Comparison of ENCODE assay signal across 14 cellular contexts in genomic region chr19:5956323-5956722, GRCh38. TPM values are rescaled to one million over a fixed set of nuclear protein-coding genes. Genes with fewer than 3 reads are reported as not detected.
DNase-seq lines count a peak whose midpoint lies in the region; ATAC-seq, FAIRE-seq and TF ChIP-seq lines count a peak whose summit lies in the region.
"Had no signal": no experiment of that assay in that cellular context is flagged by ENCODE, and none has a peak within 500 bp of the region (broad histone marks: within the 10 kb centered on the region; RNA-seq: fewer than 3 reads in every experiment).

No MANE protein-coding gene starts in this region.

- peaks cover 93% of the 10 kb centered on the region for H3K4me1 Mint-ChIP-seq in activated naive CD8-positive, alpha-beta T cell (ENCODE audit: low read depth)
- peaks cover 92% of the 10 kb centered on the region for H3K4me1 Mint-ChIP-seq in activated naive CD8-positive, alpha-beta T cell treated with anti-CD3 and anti-CD28 coated beads, Interleukin-2, amount 50 U/mL, for 24 hours
- peaks cover 62% of the 10 kb centered on the region for H3K4me1 Mint-ChIP-seq in progenitor cell of endocrine pancreas (ENCODE audit: low read depth)

- H3K4me3 Mint-ChIP-seq in activated naive CD8-positive, alpha-beta T cell = no peak overlapping the region
- H3K4me3 Mint-ChIP-seq in activated naive CD8-positive, alpha-beta T cell treated with anti-CD3 and anti-CD28 coated beads, Interleukin-2, amount 50 U/mL, for 24 hours = no peak overlapping the region
- no peak overlapping the region for H3K4me3 Mint-ChIP-seq in progenitor cell of endocrine pancreas (ENCODE audit: low read depth)

- no peak overlapping the region for H3K4me2 ChIP-seq in IMR-90 (ENCODE audit: low read depth, low read length)
- H3K4me2 ChIP-seq: KMS-11 had no signal

- H3K27me3 Mint-ChIP-seq in activated naive CD8-positive, alpha-beta T cell = no peaks in the 10 kb centered on the region
- H3K27me3 Mint-ChIP-seq in activated naive CD8-positive, alpha-beta T cell treated with anti-CD3 and anti-CD28 coated beads, Interleukin-2, amount 50 U/mL, for 24 hours = no peaks in the 10 kb centered on the region
- no peaks in the 10 kb centered on the region for H3K27me3 Mint-ChIP-seq in progenitor cell of endocrine pancreas

- no peak overlapping the region for H3K4me3 ChIP-seq in IMR-90 (ENCODE audit: insufficient read depth, low read depth, low read length)
- H3K4me3 ChIP-seq in body of pancreas = no peak overlapping the region
- H3K4me3 ChIP-seq in pancreas = no peak overlapping the region

- H3K9ac ChIP-seq in IMR-90 (ENCODE audit: low read depth, low read length) = no peak overlapping the region
- H3K9ac ChIP-seq: KMS-11 had no signal

- no peak for ATAC-seq in activated naive CD8-positive, alpha-beta T cell treated with anti-CD3 and anti-CD28 coated beads, Interleukin-2, amount 50 U/mL, for 24 hours
- ATAC-seq in IMR-90 (ENCODE audit: low read depth) (no peak), body of pancreas (no peak), pancreas (no peak)

- TF ChIP-seq RAD21 in IMR-90 (IDR thresholded peaks at IDR 0.05; ENCODE audit: low read length) = no peak

- no peaks in the 10 kb centered on the region; the same call in 1 of the 2 replicates for H3K36me3 ChIP-seq in IMR-90 (ENCODE audit: control insufficient read depth, insufficient read depth, low read length)
- H3K36me3 ChIP-seq in body of pancreas (replicated peaks in 1 of 2; ENCODE audit: insufficient read depth in 1 of 2, low read depth in 2 of 2) = no peaks in the 10 kb centered on the region
- no peaks in the 10 kb centered on the region for H3K36me3 ChIP-seq in pancreas

- H4K20me1 ChIP-seq in IMR-90 (ENCODE audit: insufficient read depth, low read length) = peaks cover 89% of the 10 kb centered on the region

- H3K27ac ChIP-seq in IMR-90 (ENCODE audit: insufficient read depth, low read length) (no peak overlapping the region), body of pancreas (peak overlapping the region in 3 of 4 donors; percentile 15 to 22 (median 17)), pancreas (peak overlapping the region in 1 of 4 donors; percentile 14)
- H3K27ac ChIP-seq: KMS-11 had no signal

- FAIRE-seq in pancreas (lab: Jason Lieb, UNC) = no peak
- FAIRE-seq: colon had no signal

- H2AFZ ChIP-seq in IMR-90 (replicated peaks; ENCODE audit: low read length, poor library complexity) = no peak overlapping the region

- H3K27me3 ChIP-seq in IMR-90 (ENCODE audit: control insufficient read depth, insufficient read depth, low read length) (no peaks in the 10 kb centered on the region), body of pancreas (no peaks in the 10 kb centered on the region), pancreas (no peaks in the 10 kb centered on the region)

- DNase-seq in activated naive CD8-positive, alpha-beta T cell treated with anti-CD3 and anti-CD28 coated beads, Interleukin-2, amount 50 U/mL, for 24 hours = no peak
- DNase-seq in IMR-90 (no peak), body of pancreas (no peak), progenitor cell of endocrine pancreas (ENCODE audit: low spot score, unreplicated experiment) (no peak), KG1 (lab: John Stamatoyannopoulos, UW) (no peak), NCI-H345 treated with DMSO at 0.1 percent for 48 hours (lab: John Stamatoyannopoulos, UW; ENCODE audit: unreplicated experiment) (no peak), pancreas (no peak)
- DNase-seq: activated CD4-positive, CD25-positive, alpha-beta regulatory T cell; activated T-cell treated with anti-CD3 and anti-CD28 coated beads for 4 hours; NCI-H1105; NCI-H2171 treated with DMSO at 0.1 percent for 48 hours had no signal

- H2AK9ac ChIP-seq in IMR-90 (replicated peaks; ENCODE audit: low read depth, low read length, poor library complexity) = no peak overlapping the region

- POLR2A ChIA-PET in IMR-90 (lab: Charles Lee; ENCODE audit: unreplicated experiment) = no interaction called here

- no peak overlapping the region for H3K23ac ChIP-seq in IMR-90 (ENCODE audit: low read depth, low read length)

- H4K8ac ChIP-seq in IMR-90 (ENCODE audit: low read depth in 2 of 2, low read length in 2 of 2) = no peak overlapping the region; a peak in 1 of 4 replicates

- TF ChIP-seq POLR2A in IMR-90 (IDR thresholded peaks at IDR 0.05; ENCODE audit: low read depth, low read length) (no peak), body of pancreas (IDR thresholded peaks at IDR 0.05) (no peak)

- WGBS in IMR-90 (ENCODE audit: extremely low coverage in 2 of 2, insufficient read length in 1 of 2), 2 experiments = no CpG with 5 or more reads among the region's 3 CpGs
- WGBS in body of pancreas, 2 donors = 43 to 44% methylated on average over 3 of the region's 3 CpGs
- 44 to 49% methylated on average over 3 of the region's 3 CpGs for WGBS in pancreas, 2 donors

- peaks cover 58% of the 10 kb centered on the region for H3K4me1 ChIP-seq in IMR-90 (ENCODE audit: control insufficient read depth, insufficient read depth, low read length)
- peaks cover 97% of the 10 kb centered on the region for H3K4me1 ChIP-seq in body of pancreas
- peaks cover 50 to 80% (median 52%) of the 10 kb centered on the region in 3 donors for H3K4me1 ChIP-seq in pancreas

- peak overlapping the region; percentile 18 for H3K27ac Mint-ChIP-seq in activated naive CD8-positive, alpha-beta T cell
- H3K27ac Mint-ChIP-seq in activated naive CD8-positive, alpha-beta T cell treated with anti-CD3 and anti-CD28 coated beads, Interleukin-2, amount 50 U/mL, for 24 hours = no peak overlapping the region
- H3K27ac Mint-ChIP-seq in progenitor cell of endocrine pancreas = peak overlapping the region; percentile 46

- TF ChIP-seq CTCF in IMR-90 (conservative IDR thresholded peaks at IDR 0.05; ENCODE audit: low read depth, low read length) (no peak), body of pancreas (IDR thresholded peaks at IDR 0.05) (no peak), progenitor cell of endocrine pancreas (IDR thresholded peaks at IDR 0.05; ENCODE audit: unreplicated experiment) (no peak), pancreas (IDR thresholded peaks at IDR 0.05) (no peak)

- CTCF ChIA-PET in IMR-90 (lab: Yijun Ruan, JAX) = interaction anchor here (2.6 kb wide), 1 partner anchor 152 kb away, joined by 9 read pairs; the partner anchor contains the start of gene NRTN

- no peak overlapping the region for H2BK20ac ChIP-seq in IMR-90 (ENCODE audit: low read depth, low read length)

- no TSS peak for BruUV-seq in IMR-90 (replicated peaks; lab: Mats Ljungman, UMichigan)

- no peak overlapping the region for H2BK15ac ChIP-seq in IMR-90 (ENCODE audit: low read depth, low read length)

- H3K9me3 ChIP-seq in IMR-90 (ENCODE audit: control insufficient read depth, insufficient read depth, low read length) = no peaks in the 10 kb centered on the region
- H3K9me3 ChIP-seq in body of pancreas = no peaks in the 10 kb centered on the region
- no peaks in the 10 kb centered on the region for H3K9me3 ChIP-seq in pancreas

- no peaks in the 10 kb centered on the region for H3K9me3 Mint-ChIP-seq in activated naive CD8-positive, alpha-beta T cell (ENCODE audit: low read depth)
- no peaks in the 10 kb centered on the region for H3K9me3 Mint-ChIP-seq in activated naive CD8-positive, alpha-beta T cell treated with anti-CD3 and anti-CD28 coated beads, Interleukin-2, amount 50 U/mL, for 24 hours
- H3K9me3 Mint-ChIP-seq in progenitor cell of endocrine pancreas (ENCODE audit: low read depth) = no peaks in the 10 kb centered on the region

- no peak overlapping the region for H2AK5ac ChIP-seq in IMR-90 (ENCODE audit: low read depth, low read length)

- H3K36me3 Mint-ChIP-seq in activated naive CD8-positive, alpha-beta T cell = peaks cover 5% of the 10 kb centered on the region
- peaks cover 25% of the 10 kb centered on the region for H3K36me3 Mint-ChIP-seq in activated naive CD8-positive, alpha-beta T cell treated with anti-CD3 and anti-CD28 coated beads, Interleukin-2, amount 50 U/mL, for 24 hours (ENCODE audit: low read depth)
- H3K36me3 Mint-ChIP-seq in progenitor cell of endocrine pancreas (ENCODE audit: insufficient read depth) = no peaks in the 10 kb centered on the region

- intact Hi-C loops in IMR-90 (cut with micrococcal nuclease) (no loop called here), body of pancreas (cut with DNase I) (no loop called here), pancreas (cut with DNase I) (no loop called here)

- no peak overlapping the region for H2BK5ac ChIP-seq in IMR-90 (ENCODE audit: low read depth, low read length, poor library complexity, severe bottlenecking)

- peaks cover 59% of the 10 kb centered on the region for H3K9me1 ChIP-seq in IMR-90 (ENCODE audit: insufficient read depth, low read length)

- no peak overlapping the region for H3K4ac ChIP-seq in IMR-90 (ENCODE audit: low read depth, low read length)

- no peak overlapping the region for H3K56ac ChIP-seq in IMR-90 (ENCODE audit: extremely low read depth, insufficient read depth, low read length)

- H2BK120ac ChIP-seq in IMR-90 (ENCODE audit: low read depth, low read length) = no peak overlapping the region

- no peak overlapping the region for H4K5ac ChIP-seq in IMR-90 (ENCODE audit: low read depth, low read length)

- peaks cover 35 to 99% of the 10 kb centered on the region in 2 experiments; a peak in 3 of 4 replicates for H3K79me1 ChIP-seq in IMR-90 (ENCODE audit: low read depth in 1 of 2, low read length in 2 of 2)

- H3K18ac ChIP-seq in IMR-90 (ENCODE audit: low read depth, low read length) = no peak overlapping the region

- in situ Hi-C loops in IMR-90 (cut with MboI; ENCODE audit: low sequenced_read_pairs) = no loop called here

- dilution Hi-C loops in IMR-90 (cut with HindIII; ENCODE audit: low sequenced_read_pairs, unreplicated experiment) = no loop called here

- 0 out of 2 replicates have a peak overlapping the region, but pooled peaks have one; percentile 16 for H3K14ac ChIP-seq in IMR-90 (replicated peaks; ENCODE audit: low read depth, low read length)

- H4K91ac ChIP-seq in IMR-90 (ENCODE audit: insufficient read depth, low read depth, low read length) = no peak overlapping the region

RNA-seq across cellular contexts. Expression of gene RANBP3, which starts 21.6 kb away (rescaled TPM):
- 42.5 and 46.7 TPM in 2 replicates for total RNA-seq in IMR-90 (2012; rRNA removed)
- 111 and 165 TPM in 2 replicates for polyA plus RNA-seq in IMR-90 (2012; rRNA removed)
- 75.6 and 136 TPM in 2 replicates for polyA plus RNA-seq in IMR-90 (2012; cell fraction: cytosol; rRNA removed)
- polyA plus RNA-seq in IMR-90 (2012; cell fraction: nucleus; rRNA removed; ENCODE audit: low replicate concordance) = 170 and 215 TPM in 2 replicates
- 10 to 100 TPM; 62.0 to 90.0 TPM for total RNA-seq in body of pancreas
- total RNA-seq in progenitor cell of endocrine pancreas = 99.9 and 106 TPM in 2 replicates
- total RNA-seq in pancreas = 10 to 100 TPM; 27.6 to 42.2 (median 34.7) TPM
- polyA plus RNA-seq in pancreas = 10 to 100 TPM; 29.1 to 39.9 TPM

RNA-seq across cellular contexts. Expression of gene CAPS, which starts 42.3 kb away (rescaled TPM):
- total RNA-seq in IMR-90 (2012; rRNA removed) = 0.54 and 1.4 TPM in 2 replicates
- polyA plus RNA-seq in IMR-90 (2012; rRNA removed) = 4.9 and 5.6 TPM in 2 replicates
- 2.2 and 2.4 TPM in 2 replicates for polyA plus RNA-seq in IMR-90 (2012; cell fraction: cytosol; rRNA removed)
- 34.4 and 78.7 TPM in 2 replicates for polyA plus RNA-seq in IMR-90 (2012; cell fraction: nucleus; rRNA removed; ENCODE audit: low replicate concordance)
- 10 to 100 TPM; 18.7 to 38.6 TPM for total RNA-seq in body of pancreas
- total RNA-seq in progenitor cell of endocrine pancreas = 22.1 and 22.5 TPM in 2 replicates
- total RNA-seq in pancreas = 10 to 100 TPM; 10.5 to 23.2 (median 14.0) TPM
- polyA plus RNA-seq in pancreas = 10 to 100 TPM; 62.9 to 77.2 TPM

RNA-seq across cellular contexts. Expression of gene VMAC, which starts 51.7 kb away (rescaled TPM):
- 1.4 and 1.7 TPM in 2 replicates for total RNA-seq in IMR-90 (2012; rRNA removed)
- polyA plus RNA-seq in IMR-90 (2012; rRNA removed) = 3.1 TPM in 2 replicates
- 2.2 and 3.0 TPM in 2 replicates for polyA plus RNA-seq in IMR-90 (2012; cell fraction: cytosol; rRNA removed)
- polyA plus RNA-seq in IMR-90 (2012; cell fraction: nucleus; rRNA removed; ENCODE audit: low replicate concordance) = 27.6 and 28.8 TPM in 2 replicates
- total RNA-seq in body of pancreas = 10 to 100 TPM; 12.5 to 15.3 TPM
- total RNA-seq in progenitor cell of endocrine pancreas = 13.9 and 15.2 TPM in 2 replicates
- total RNA-seq in pancreas = 1 to 10 TPM; 2.9 to 5.6 (median 4.6) TPM
- polyA plus RNA-seq in pancreas = 10 to 100 TPM in 1 of 2 donors, 1 to 10 TPM in 1; 4.0 to 10.1 TPM

RNA-seq across cellular contexts. Expression of gene NDUFA11, which starts 52.7 kb away (rescaled TPM):
- 297 and 375 TPM in 2 replicates for total RNA-seq in IMR-90 (2012; rRNA removed)
- polyA plus RNA-seq in IMR-90 (2012; rRNA removed) = 1,140 and 1,276 TPM in 2 replicates
- polyA plus RNA-seq in IMR-90 (2012; cell fraction: cytosol; rRNA removed) = 644 and 1,099 TPM in 2 replicates
- polyA plus RNA-seq in IMR-90 (2012; cell fraction: nucleus; rRNA removed; ENCODE audit: low replicate concordance) = 285 and 599 TPM in 2 replicates
- 10 to 100 TPM; 31.6 to 79.1 TPM for total RNA-seq in body of pancreas
- 210 and 217 TPM in 2 replicates for total RNA-seq in progenitor cell of endocrine pancreas
- 100 to 1,000 TPM in 1 of 6 donors, 10 to 100 TPM in 5; 58.0 to 104 (median 82.0) TPM for total RNA-seq in pancreas
- 100 to 1,000 TPM; 161 to 209 TPM for polyA plus RNA-seq in pancreas
